24 cellular contexts compared by ENCODE assay signal in the genomic region with DNA sequence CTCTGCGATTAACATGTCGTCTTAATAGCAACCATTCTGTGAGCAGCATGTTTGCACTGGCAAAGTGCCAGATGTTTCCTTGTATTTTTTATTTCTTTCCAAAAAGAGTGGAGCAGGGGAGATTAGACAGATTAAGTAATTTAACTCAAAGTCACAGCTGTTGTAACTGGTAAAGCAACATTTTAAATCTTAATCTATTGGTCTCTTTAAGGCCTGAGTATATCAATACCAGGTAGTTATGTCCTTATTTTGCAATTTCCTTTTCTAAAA. TPM values are rescaled to one million over a fixed set of nuclear protein-coding genes. Genes with fewer than 3 reads are reported as not detected.
DNase-seq lines count a peak whose midpoint lies in the region; ATAC-seq lines count a peak whose summit lies in the region.
"Had no signal": no experiment of that assay in that cellular context is flagged by ENCODE, and none has a peak within 500 bp of the region (broad histone marks: within the 10 kb centered on the region; RNA-seq: fewer than 3 reads in every experiment).

No MANE protein-coding gene starts in this region.

- DNase-seq in NCI-H1436 (lab: John Stamatoyannopoulos, UW) (peak; percentile 49), NCI-H1436 treated with DMSO at 0.1 percent for 48 hours (lab: John Stamatoyannopoulos, UW) (no peak), NCI-H1092 (lab: John Stamatoyannopoulos, UW) (peak; percentile 49), NCI-H524 treated with DMSO at 0.1 percent for 48 hours (lab: John Stamatoyannopoulos, UW) (peak; percentile 78), dermis blood vessel endothelial cell (peak; percentile 38), sciatic nerve (ENCODE audit: low spot score) (no peak)
- DNase-seq: 8988T; activated CD4-positive, alpha-beta T cell treated with anti-CD3 and anti-CD28 coated beads, Interleukin-2, amount 10 ng/mL, durations not matched to agents 7 days and 5 days; activated naive CD4-positive, alpha-beta T cell treated with anti-CD3 and anti-CD28 coated beads for 36 hours; AML-193; CD8-positive, alpha-beta T cell; colonic mucosa; DND-41; effector memory CD8-positive, alpha-beta T cell; foreskin melanocyte; left colon; mesenchymal stem cell; NCI-H226; stimulated activated naive CD8-positive, alpha-beta T cell treated with anti-CD3 and anti-CD28 coated beads, Interleukin-15, amount 100 ng/mL, for 72 hours; T-helper 2 cell; tibial artery had no signal

- ATAC-seq in GM21390 (IDR thresholded peaks at IDR 0.05; ENCODE audit: unreplicated experiment), result no peak
- no peak for ATAC-seq in HG02571 (IDR thresholded peaks at IDR 0.05; ENCODE audit: unreplicated experiment)
- no peak for ATAC-seq in sciatic nerve
- ATAC-seq: CD8-positive, alpha-beta T cell; effector memory CD8-positive, alpha-beta T cell; esophagus mucosa; left colon; stimulated activated naive CD8-positive, alpha-beta T cell treated with anti-CD3 and anti-CD28 coated beads, Interleukin-15, amount 100 ng/mL, for 72 hours had no signal

- intact Hi-C loops in sciatic nerve (cut with DNase I), result no loop called here

RNA-seq across cellular contexts. Expression of a gene that starts 56.9 kb away (rescaled TPM):
- total RNA-seq in dermis blood vessel endothelial cell (291 and 334 TPM in 2 replicates), sciatic nerve (21.2 TPM)

Comparison
In these comparisons a context has a peak if more than half of its experiments do, and no peak if none do; other contexts are left out.
1. DNase-seq: peak in NCI-H1436 (single experiment), NCI-H1092 (single experiment), NCI-H524 treated with DMSO at 0.1 percent for 48 hours (single experiment) and dermis blood vessel endothelial cell (single experiment); none in NCI-H1436 treated with DMSO at 0.1 percent for 48 hours (single experiment) and sciatic nerve (single experiment).
2. RNA of a gene that starts 56.9 kb away (total RNA-seq): 291 to 334 TPM in dermis blood vessel endothelial cell; 21.2 TPM in sciatic nerve (single experiment); every median in the first group is over 10 times any median in the second.